9 cellular contexts compared by ENCODE assay signal in the genomic region with DNA sequence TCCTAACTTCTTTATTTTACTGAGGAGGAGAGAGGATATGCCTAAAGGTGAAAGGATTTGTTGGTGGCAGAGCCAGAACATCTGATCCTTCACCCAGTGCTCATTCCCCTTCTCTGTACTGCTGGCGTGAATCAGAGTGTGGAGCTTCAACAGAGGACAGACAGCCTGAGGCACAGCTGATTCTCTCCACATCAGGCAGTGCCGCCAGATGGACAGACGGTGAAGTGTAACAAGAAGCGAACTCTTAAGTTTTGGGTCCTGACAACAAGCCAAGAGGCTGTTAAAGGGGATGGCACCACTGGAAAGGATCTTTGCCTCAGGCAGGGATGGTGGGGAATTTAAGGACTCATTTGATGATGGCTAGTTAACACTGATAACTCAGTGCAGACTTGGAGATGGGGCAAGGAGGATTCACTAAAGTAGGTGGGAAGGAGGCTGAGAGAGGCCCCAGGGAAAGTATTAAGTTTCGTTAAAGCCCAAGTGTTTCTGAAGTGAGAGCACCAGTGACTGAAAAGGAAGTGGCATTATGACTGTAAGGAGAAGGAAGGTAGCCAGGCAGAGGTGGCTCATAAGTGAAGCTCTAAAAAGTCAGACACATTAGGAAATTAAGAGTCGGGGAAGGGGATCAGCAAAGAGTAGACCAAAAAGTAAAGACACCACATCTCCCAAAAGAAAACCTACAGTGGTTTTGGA.
DNase-seq lines count a peak whose midpoint lies in the region; ATAC-seq and TF ChIP-seq lines count a peak whose summit lies in the region.
"Had no signal": no experiment of that assay in that cellular context is flagged by ENCODE, and none has a peak within 500 bp of the region (broad histone marks: within the 10 kb centered on the region; RNA-seq: fewer than 3 reads in every experiment).

No MANE protein-coding gene starts in this region.

- no peak overlapping the region for H3K27ac ChIP-seq in SJCRH30
- H3K27ac ChIP-seq in ascending aorta, result no peak overlapping the region

- no peak for DNase-seq in natural killer cell treated with Interleukin-12 subunit alpha and Interleukin-12 subunit beta and Interleukin-15 and Interleukin-18, amount 100 ng/mL, for 72 hours (ENCODE audit: low spot score)
- DNase-seq in natural killer cell (no peak), SJCRH30 (peak; percentile 53 to 69), iPS-NIHi11 (ENCODE audit: low spot score) (peak; percentile 26), immature natural killer cell (no peak), HuH-7.5 (ENCODE audit: low spot score) (no peak), ascending aorta (ENCODE audit: low spot score in 2 of 2) (no peak)
- DNase-seq: activated naive CD8-positive, alpha-beta T cell treated with anti-CD3 and anti-CD28 coated beads, Interleukin-2, amount 10 ng/mL, durations not matched to agents 7 days and 5 days had no signal

- ATAC-seq in natural killer cell treated with Interleukin-12 subunit alpha and Interleukin-12 subunit beta and Interleukin-15 and Interleukin-18, amount 100 ng/mL, for 72 hours, result peak; percentile 43 to 79
- ATAC-seq in natural killer cell (no peak), HG02642 (IDR thresholded peaks at IDR 0.05; ENCODE audit: poor library complexity, unreplicated experiment) (peak; percentile 52)

- no peaks in the 10 kb centered on the region for H3K9me3 Mint-ChIP-seq in natural killer cell treated with Interleukin-12 subunit alpha and Interleukin-12 subunit beta and Interleukin-15 and Interleukin-18, amount 100 ng/mL, for 72 hours
- H3K9me3 Mint-ChIP-seq in natural killer cell (no peaks in the 10 kb centered on the region), immature natural killer cell (no peaks in the 10 kb centered on the region)
- H3K9me3 Mint-ChIP-seq: activated naive CD8-positive, alpha-beta T cell treated with anti-CD3 and anti-CD28 coated beads, Interleukin-2, amount 10 ng/mL, durations not matched to agents 7 days and 5 days had no signal

- intact Hi-C loops in natural killer cell (cut with micrococcal nuclease), result no loop called here
- intact Hi-C loops in ascending aorta (cut with DNase I), result no loop called here

- TF ChIP-seq CTCF in natural killer cell (IDR thresholded peaks at IDR 0.05), result no peak
- no peak for TF ChIP-seq CTCF in ascending aorta (IDR thresholded peaks at IDR 0.05)

- no peak overlapping the region for H3K4me3 Mint-ChIP-seq in natural killer cell treated with Interleukin-12 subunit alpha and Interleukin-12 subunit beta and Interleukin-15 and Interleukin-18, amount 100 ng/mL, for 72 hours
- H3K4me3 Mint-ChIP-seq in natural killer cell, result no peak overlapping the region
- H3K4me3 Mint-ChIP-seq in immature natural killer cell, result no peak overlapping the region
- H3K4me3 Mint-ChIP-seq: activated naive CD8-positive, alpha-beta T cell treated with anti-CD3 and anti-CD28 coated beads, Interleukin-2, amount 10 ng/mL, durations not matched to agents 7 days and 5 days had no signal

- H3K9me3 ChIP-seq in SJCRH30 (replicated peaks), result no peaks in the 10 kb centered on the region
- no peaks in the 10 kb centered on the region for H3K9me3 ChIP-seq in ascending aorta

- H3K27me3 Mint-ChIP-seq in natural killer cell treated with Interleukin-12 subunit alpha and Interleukin-12 subunit beta and Interleukin-15 and Interleukin-18, amount 100 ng/mL, for 72 hours, result no peaks in the 10 kb centered on the region
- H3K27me3 Mint-ChIP-seq in natural killer cell (ENCODE audit: low read depth in 2 of 2), result no peaks in the 10 kb centered on the region
- no peaks in the 10 kb centered on the region for H3K27me3 Mint-ChIP-seq in immature natural killer cell (ENCODE audit: low read depth in 3 of 3)
- H3K27me3 Mint-ChIP-seq: activated naive CD8-positive, alpha-beta T cell treated with anti-CD3 and anti-CD28 coated beads, Interleukin-2, amount 10 ng/mL, durations not matched to agents 7 days and 5 days had no signal

- no peak overlapping the region for H3K27ac Mint-ChIP-seq in natural killer cell treated with Interleukin-12 subunit alpha and Interleukin-12 subunit beta and Interleukin-15 and Interleukin-18, amount 100 ng/mL, for 72 hours
- H3K27ac Mint-ChIP-seq in natural killer cell (no peak overlapping the region), immature natural killer cell (no peak overlapping the region)
- H3K27ac Mint-ChIP-seq: activated naive CD8-positive, alpha-beta T cell treated with anti-CD3 and anti-CD28 coated beads, Interleukin-2, amount 10 ng/mL, durations not matched to agents 7 days and 5 days had no signal

- peaks cover 23% of the 10 kb centered on the region for H3K4me1 ChIP-seq in SJCRH30
- peaks cover 0 to 2% of the 10 kb centered on the region in 2 donors for H3K4me1 ChIP-seq in ascending aorta

- H3K4me3 ChIP-seq in SJCRH30 (no peak overlapping the region), ascending aorta (no peak overlapping the region)

- H3K27me3 ChIP-seq in SJCRH30 (no peaks in the 10 kb centered on the region), ascending aorta (no peaks in the 10 kb centered on the region)

- no peaks in the 10 kb centered on the region for H3K4me1 Mint-ChIP-seq in natural killer cell treated with Interleukin-12 subunit alpha and Interleukin-12 subunit beta and Interleukin-15 and Interleukin-18, amount 100 ng/mL, for 72 hours (ENCODE audit: low read depth in 2 of 2)
- H3K4me1 Mint-ChIP-seq in natural killer cell (no peaks in the 10 kb centered on the region), immature natural killer cell (no peaks in the 10 kb centered on the region)
- H3K4me1 Mint-ChIP-seq: activated naive CD8-positive, alpha-beta T cell treated with anti-CD3 and anti-CD28 coated beads, Interleukin-2, amount 10 ng/mL, durations not matched to agents 7 days and 5 days had no signal

- no peaks in the 10 kb centered on the region for H3K36me3 Mint-ChIP-seq in natural killer cell treated with Interleukin-12 subunit alpha and Interleukin-12 subunit beta and Interleukin-15 and Interleukin-18, amount 100 ng/mL, for 72 hours
- no peaks in the 10 kb centered on the region for H3K36me3 Mint-ChIP-seq in natural killer cell
- peaks cover 3 to 9% (median 6%) of the 10 kb centered on the region in 3 donors for H3K36me3 Mint-ChIP-seq in immature natural killer cell

- H3K36me3 ChIP-seq in SJCRH30, result 0 out of 2 replicates have a peak, but pooled peaks cover 2% of the 10 kb centered on the region
- peaks cover 0 to 4% of the 10 kb centered on the region in 2 donors for H3K36me3 ChIP-seq in ascending aorta

Comparison
In these comparisons a context has a peak if more than half of its experiments do, and no peak if none do; other contexts are left out.
1. ATAC-seq: peak in natural killer cell treated with Interleukin-12 subunit alpha and Interleukin-12 subunit beta and Interleukin-15 and Interleukin-18, amount 100 ng/mL, for 72 hours (2 of 2) and HG02642 (single experiment); none in natural killer cell (0 of 3).
2. DNase-seq: peak in SJCRH30 (2 of 2) and iPS-NIHi11 (single experiment); none in natural killer cell treated with Interleukin-12 subunit alpha and Interleukin-12 subunit beta and Interleukin-15 and Interleukin-18, amount 100 ng/mL, for 72 hours (single experiment), natural killer cell (single experiment), immature natural killer cell (0 of 3), HuH-7.5 (single experiment) and ascending aorta (0 of 2).